Comparison of ENCODE assay signal across 9 cellular contexts in the genomic region with DNA sequence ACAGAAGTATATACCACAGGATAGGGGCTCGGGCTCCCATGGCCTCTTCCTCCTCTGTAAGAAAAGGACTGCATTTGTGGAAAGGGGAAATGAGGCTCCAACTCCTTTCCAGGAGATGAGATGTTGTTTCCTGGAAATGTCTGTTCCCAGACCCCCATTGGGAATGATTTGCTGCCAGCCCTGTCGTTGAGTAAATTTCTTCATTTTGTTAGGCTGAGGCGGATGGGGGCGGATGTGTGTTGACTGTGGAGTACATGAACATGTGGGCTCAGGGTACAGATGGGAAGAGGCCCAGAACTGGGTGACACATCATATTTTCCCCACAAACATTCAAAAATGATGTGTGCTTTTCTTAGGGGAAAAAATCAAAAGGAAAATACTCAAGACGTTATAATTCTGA.
DNase-seq lines count a peak whose midpoint lies in the region; ATAC-seq and TF ChIP-seq lines count a peak whose summit lies in the region.
"Had no signal": no experiment of that assay in that cellular context is flagged by ENCODE, and none has a peak within 500 bp of the region (broad histone marks: within the 10 kb centered on the region; RNA-seq: fewer than 3 reads in every experiment).

No MANE protein-coding gene starts in this region.

- H3K4me1 ChIP-seq in HEK293 (ENCODE audit: control insufficient read depth, insufficient read depth, low read length) = peaks cover 16% of the 10 kb centered on the region

- no peaks in the 10 kb centered on the region for H3K36me3 ChIP-seq in HEK293 (ENCODE audit: control insufficient read depth in 2 of 2, insufficient read depth in 1 of 2, low read length in 2 of 2)
- H3K36me3 ChIP-seq: SJCRH30 had no signal

- POLR2A ChIA-PET in HEK293 (lab: Yijun Ruan, JAX) = interaction anchor here (0.6 kb wide), 1 partner anchor 261 kb away, joined by 3 read pairs; no protein-coding TSS in a partner anchor

- CTCF ChIA-PET in HEK293 (lab: Yijun Ruan, JAX) = no interaction called here

- H3K36me3 Mint-ChIP-seq in stimulated activated naive B cell treated with anti-CD40 and anti-IgM and Interleukin-4, amounts not matched to agents 10 μg/mL and 1 μg/mL and 100 μg/mL, for 72 hours = peaks cover 16 to 24% of the 10 kb centered on the region in 2 donors

- H3K4me3 Mint-ChIP-seq in stimulated activated naive B cell treated with anti-CD40 and anti-IgM and Interleukin-4, amounts not matched to agents 10 μg/mL and 1 μg/mL and 100 μg/mL, for 72 hours = peak overlapping the region; percentile 12 to 39

- no peak for TF ChIP-seq CTCF in HEK293 (tag by site-specific recombination; IDR thresholded peaks at IDR 0.05)

- H3K4me1 Mint-ChIP-seq in stimulated activated naive B cell treated with anti-CD40 and anti-IgM and Interleukin-4, amounts not matched to agents 10 μg/mL and 1 μg/mL and 100 μg/mL, for 72 hours = peaks cover 56 to 83% of the 10 kb centered on the region in 2 donors

- no peak overlapping the region for H3K27ac ChIP-seq in HEK293 (ENCODE audit: extremely low read depth, low read depth, low read length)
- H3K27ac ChIP-seq: SJCRH30 had no signal

- no peaks in the 10 kb centered on the region for H3K9me3 Mint-ChIP-seq in stimulated activated naive B cell treated with anti-CD40 and anti-IgM and Interleukin-4, amounts not matched to agents 10 μg/mL and 1 μg/mL and 100 μg/mL, for 72 hours

- H3K9me3 ChIP-seq in HEK293 (ENCODE audit: control insufficient read depth, insufficient read depth, low read depth, low read length) = no peaks in the 10 kb centered on the region
- H3K9me3 ChIP-seq: SJCRH30 had no signal

- no peaks in the 10 kb centered on the region for H3K27me3 Mint-ChIP-seq in stimulated activated naive B cell treated with anti-CD40 and anti-IgM and Interleukin-4, amounts not matched to agents 10 μg/mL and 1 μg/mL and 100 μg/mL, for 72 hours

- in situ Hi-C loops in ACHN (cut with HindIII; ENCODE audit: low pct_ligation_motif_present, low pct_unique_long_range_greater_than_20kb, low sequenced_read_pairs) = no loop called here

- H3K4me3 ChIP-seq in HEK293 (ENCODE audit: low read depth, low read length) = no peak overlapping the region
- H3K4me3 ChIP-seq: SJCRH30 had no signal

- peak overlapping the region; percentile 84 for H3K27ac Mint-ChIP-seq in stimulated activated naive B cell treated with anti-CD40 and anti-IgM and Interleukin-4, amounts not matched to agents 10 μg/mL and 1 μg/mL and 100 μg/mL, for 72 hours

- peak; percentile 28 to 50 for ATAC-seq in stimulated activated naive B cell treated with anti-CD40 and anti-IgM and Interleukin-4, amounts not matched to agents 10 μg/mL and 1 μg/mL and 100 μg/mL, for 72 hours (replicated peaks)
- no peak for ATAC-seq in HG03095 (IDR thresholded peaks at IDR 0.05; ENCODE audit: unreplicated experiment)
- ATAC-seq in HG02642 (IDR thresholded peaks at IDR 0.05; ENCODE audit: poor library complexity, unreplicated experiment) = no peak

- DNase-seq in activated CD4-positive, alpha-beta T cell treated with anti-CD3 and anti-CD28 coated beads, Interleukin-2, amount 50 U/mL, for 48 hours = peak; percentile 63 to 74
- DNase-seq in fibroblast of peridontal ligament (ENCODE audit: extremely low read depth) (peak; percentile 43), ACHN (no peak), hepatic stellate cell (ENCODE audit: low spot score) (no peak)
- DNase-seq in stimulated activated naive B cell treated with anti-CD40 and anti-IgM and Interleukin-4, amounts not matched to agents 10 μg/mL and 1 μg/mL and 100 μg/mL, for 72 hours = no peak
- DNase-seq: SJCRH30 had no signal

TF ChIP-seq in HEK293, 187 proteins besides CTCF, POLR2A, EP300 and RAD21:
- TF ChIP-seq SCRT1 (tag by site-specific recombination; IDR thresholded peaks at IDR 0.05; ENCODE audit: borderline replicate concordance) (no peak), ZFHX2 (tag by site-specific recombination; conservative IDR thresholded peaks at IDR 0.05) (peak; percentile 75)

Comparison
In these comparisons a context has a peak if more than half of its experiments do, and no peak if none do; other contexts are left out.
1. DNase-seq: peak in activated CD4-positive, alpha-beta T cell treated with anti-CD3 and anti-CD28 coated beads, Interleukin-2, amount 50 U/mL, for 48 hours (2 of 2) and fibroblast of peridontal ligament (single experiment); none in stimulated activated naive B cell treated with anti-CD40 and anti-IgM and Interleukin-4, amounts not matched to agents 10 μg/mL and 1 μg/mL and 100 μg/mL, for 72 hours (single experiment), ACHN (single experiment) and hepatic stellate cell (single experiment).
2. ATAC-seq: peak in stimulated activated naive B cell treated with anti-CD40 and anti-IgM and Interleukin-4, amounts not matched to agents 10 μg/mL and 1 μg/mL and 100 μg/mL, for 72 hours (2 of 2); none in HG03095 (single experiment) and HG02642 (single experiment).